11 cellular contexts compared by ENCODE assay signal in genomic region chr19:42316223-42317211, GRCh38. TPM values are rescaled to one million over a fixed set of nuclear protein-coding genes. Genes with fewer than 3 reads are reported as not detected.
A peak's percentile ranks its signal among the peaks of the same experiment; 100 is the strongest.
DNase-seq lines count a peak whose midpoint lies in the region; ATAC-seq and FAIRE-seq lines count a peak whose summit lies in the region.
"Had no signal": no experiment of that assay in that cellular context is flagged by ENCODE, and none has a peak within 500 bp of the region (broad histone marks: within the 10 kb centered on the region; RNA-seq: fewer than 3 reads in every experiment).

No MANE protein-coding gene starts in this region.

- H3K27ac ChIP-seq in temporal lobe (ENCODE audit: low read depth, low read length), result peak overlapping the region; percentile 9

- peak overlapping the region; percentile 32 for H3K4me3 Mint-ChIP-seq in T-helper 2 cell treated with Interferon-gamma antibody and Interleukin-4, amounts not matched to agents 5 μg/mL and 100 μg/mL, for 36 hours
- H3K4me3 Mint-ChIP-seq in central memory CD8-positive, alpha-beta T cell, result peak overlapping the region; percentile 1

- H3K4me1 Mint-ChIP-seq in T-helper 2 cell treated with Interferon-gamma antibody and Interleukin-4, amounts not matched to agents 5 μg/mL and 100 μg/mL, for 36 hours (ENCODE audit: low read depth), result peaks cover 18% of the 10 kb centered on the region
- H3K4me1 Mint-ChIP-seq in central memory CD8-positive, alpha-beta T cell, result peaks cover 17% of the 10 kb centered on the region

- no peak for ATAC-seq in central memory CD8-positive, alpha-beta T cell (replicated peaks; ENCODE audit: extremely low read depth, poor library complexity, severe bottlenecking)
- no peak for ATAC-seq in HG02885 (IDR thresholded peaks at IDR 0.05; ENCODE audit: poor library complexity, unreplicated experiment)

- FAIRE-seq in frontal cortex (lab: Jason Lieb, UNC), result no peak
- FAIRE-seq: endometrium had no signal

- H3K36me3 Mint-ChIP-seq in T-helper 2 cell treated with Interferon-gamma antibody and Interleukin-4, amounts not matched to agents 5 μg/mL and 100 μg/mL, for 36 hours (ENCODE audit: low read depth), result no peaks in the 10 kb centered on the region
- H3K36me3 Mint-ChIP-seq in central memory CD8-positive, alpha-beta T cell (ENCODE audit: insufficient read depth), result peaks cover 2% of the 10 kb centered on the region

- peak overlapping the region; percentile 24 for H3K27ac Mint-ChIP-seq in T-helper 2 cell treated with Interferon-gamma antibody and Interleukin-4, amounts not matched to agents 5 μg/mL and 100 μg/mL, for 36 hours
- no peak overlapping the region for H3K27ac Mint-ChIP-seq in central memory CD8-positive, alpha-beta T cell (ENCODE audit: low read depth)

- H3K9me3 Mint-ChIP-seq in T-helper 2 cell treated with Interferon-gamma antibody and Interleukin-4, amounts not matched to agents 5 μg/mL and 100 μg/mL, for 36 hours, result no peaks in the 10 kb centered on the region
- H3K9me3 Mint-ChIP-seq in central memory CD8-positive, alpha-beta T cell, result no peaks in the 10 kb centered on the region

- peaks cover 37% of the 10 kb centered on the region for H3K27me3 Mint-ChIP-seq in T-helper 2 cell treated with Interferon-gamma antibody and Interleukin-4, amounts not matched to agents 5 μg/mL and 100 μg/mL, for 36 hours (ENCODE audit: low read depth)
- peaks cover 39% of the 10 kb centered on the region for H3K27me3 Mint-ChIP-seq in central memory CD8-positive, alpha-beta T cell

- no peak for DNase-seq in T-helper 2 cell treated with Interferon-gamma antibody and Interleukin-4, amounts not matched to agents 5 μg/mL and 100 μg/mL, for 36 hours (ENCODE audit: low spot score)
- DNase-seq in T-helper 2 cell (no peak), NCI-H2227 (lab: John Stamatoyannopoulos, UW; ENCODE audit: unreplicated experiment) (peak; percentile 74), frontal cortex (ENCODE audit: low spot score in 2 of 2) (no peak), kidney glomerular epithelial cell (lab: John Stamatoyannopoulos, UW) (no peak)
- DNase-seq in central memory CD8-positive, alpha-beta T cell (ENCODE audit: low spot score in 2 of 2), result no peak
- DNase-seq: activated CD8-positive, alpha-beta memory T cell treated with anti-CD3 and anti-CD28 coated beads for 24 hours; NCI-H1092 had no signal

RNA-seq across cellular contexts. Expression of gene TMEM145, which starts 3.4 kb away (rescaled TPM):
- total RNA-seq in temporal lobe (54.6 TPM), frontal cortex (35.1 TPM)

RNA-seq across cellular contexts. Expression of gene MEGF8, which starts 8.9 kb away (rescaled TPM):
- 56.5 TPM for total RNA-seq in temporal lobe
- total RNA-seq in frontal cortex, result 35.9 TPM

RNA-seq across cellular contexts. Expression of gene PAFAH1B3, which starts 14.1 kb away (rescaled TPM):
- 178 TPM for total RNA-seq in temporal lobe
- 242 TPM for total RNA-seq in frontal cortex

RNA-seq across cellular contexts. Expression of gene PRR19, which starts 14.6 kb away (rescaled TPM):
- total RNA-seq in temporal lobe (3.0 TPM), frontal cortex (2.0 TPM)

RNA-seq across cellular contexts. Expression of gene CIC, which starts 47.5 kb away (rescaled TPM):
- total RNA-seq in temporal lobe (29.7 TPM), frontal cortex (15.5 TPM)
